Comparison of ENCODE assay signal across 9 cellular contexts in the genomic region with DNA sequence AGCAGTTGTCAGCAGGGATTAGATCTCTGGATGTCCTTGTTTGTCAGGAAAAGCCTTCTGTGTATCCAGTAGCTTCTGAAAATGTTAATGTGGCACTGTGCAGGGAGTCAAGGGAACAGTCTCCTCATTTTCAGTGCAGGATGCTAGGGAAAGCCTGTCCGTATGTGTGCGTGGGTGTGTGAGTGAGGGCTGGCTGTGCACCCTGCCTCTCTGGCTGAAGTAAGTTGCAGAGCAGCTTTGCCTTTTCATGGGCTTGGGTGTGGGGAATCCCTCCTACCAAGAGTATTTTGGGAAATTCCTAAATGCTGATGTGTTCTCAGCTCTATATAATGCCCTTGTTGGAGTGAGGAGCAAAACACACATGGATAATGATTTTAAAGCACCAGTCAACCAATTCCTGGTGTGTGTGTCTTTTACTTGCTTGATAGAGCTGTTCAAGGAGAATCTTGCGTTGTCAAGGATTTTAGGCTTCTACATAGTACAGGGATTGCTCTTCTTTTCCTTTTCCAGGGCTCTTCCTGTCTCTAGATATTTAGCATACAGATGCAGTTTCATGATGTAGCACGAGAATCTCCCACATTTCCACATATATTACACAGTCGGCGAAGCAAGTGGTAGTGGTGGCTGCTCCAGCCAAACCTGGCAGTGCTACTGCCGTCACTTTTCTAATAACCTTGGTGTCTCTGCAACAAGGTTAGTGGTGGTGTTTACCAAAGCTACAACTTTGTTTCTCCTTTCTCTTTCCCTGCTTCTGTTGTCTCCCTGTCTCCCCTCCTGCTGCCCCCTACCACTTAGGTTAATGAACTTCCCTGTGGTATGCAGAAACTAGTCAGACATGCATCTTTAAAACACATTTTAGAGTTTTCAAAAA.
DNase-seq lines count a peak whose midpoint lies in the region; ATAC-seq, FAIRE-seq and TF ChIP-seq lines count a peak whose summit lies in the region.
"Had no signal": no experiment of that assay in that cellular context is flagged by ENCODE, and none has a peak within 500 bp of the region (broad histone marks: within the 10 kb centered on the region; RNA-seq: fewer than 3 reads in every experiment).

No MANE protein-coding gene starts in this region.

- in situ Hi-C loops in mammary epithelial cell (cut with MboI; ENCODE audit: low sequenced_read_pairs in 2 of 2) = no loop called here

- H3K4me2 ChIP-seq in mammary epithelial cell (ENCODE audit: insufficient read depth, low read depth, low read length) = peak overlapping the region; percentile 43

- dilution Hi-C loops in mammary epithelial cell (cut with HindIII; ENCODE audit: low sequenced_read_pairs) = no loop called here

- ATAC-seq in activated T-cell treated with anti-CD3 and anti-CD28 coated beads, Interleukin-2, amount 50 U/mL, for 4 hours = no peak
- ATAC-seq: stimulated activated memory B cell treated with anti-CD40 and anti-IgM and Interleukin-4, amounts not matched to agents 10 μg/mL and 1 μg/mL and 100 μg/mL, for 72 hours had no signal

- H3K27me3 ChIP-seq in HUES48 (ENCODE audit: control insufficient read depth, insufficient read depth, low read length) (no peaks in the 10 kb centered on the region), mammary epithelial cell (ENCODE audit: insufficient read depth, low read length) (no peaks in the 10 kb centered on the region), testis (no peaks in the 10 kb centered on the region)

- H3K4me3 ChIP-seq in HUES48 (ENCODE audit: low read depth, low read length) (peak overlapping the region; percentile 33; the same call in 1 of the 2 replicates), mammary epithelial cell (replicated peaks in 1 of 3; ENCODE audit: insufficient read depth in 1 of 3, low read depth in 2 of 3, low read length in 3 of 3) (no peak overlapping the region), kidney (ENCODE audit: low read length in 2 of 2) (no peak overlapping the region), testis (no peak overlapping the region)

- H3K9me3 Mint-ChIP-seq in activated T-cell treated with anti-CD3 and anti-CD28 coated beads, Interleukin-2, amount 50 U/mL, for 4 hours = no peaks in the 10 kb centered on the region
- H3K9me3 Mint-ChIP-seq: stimulated activated memory B cell treated with anti-CD40 and anti-IgM and Interleukin-4, amounts not matched to agents 10 μg/mL and 1 μg/mL and 100 μg/mL, for 72 hours had no signal

- CTCF ChIA-PET in mammary epithelial cell (lab: Charles Lee; ENCODE audit: low non-redundant PET) = no interaction called here

- H3K27me3 Mint-ChIP-seq in activated T-cell treated with anti-CD3 and anti-CD28 coated beads, Interleukin-2, amount 50 U/mL, for 4 hours (ENCODE audit: low read depth) = no peaks in the 10 kb centered on the region
- H3K27me3 Mint-ChIP-seq: stimulated activated memory B cell treated with anti-CD40 and anti-IgM and Interleukin-4, amounts not matched to agents 10 μg/mL and 1 μg/mL and 100 μg/mL, for 72 hours had no signal

- peaks cover 58% of the 10 kb centered on the region for H3K79me2 ChIP-seq in mammary epithelial cell (ENCODE audit: insufficient read depth, low read length)

- peaks cover 54% of the 10 kb centered on the region for H3K4me1 ChIP-seq in HUES48 (ENCODE audit: control insufficient read depth, insufficient read depth, low read length)
- H3K4me1 ChIP-seq in mammary epithelial cell (ENCODE audit: insufficient read depth, low read length) = peaks cover 31% of the 10 kb centered on the region
- peaks cover 0 to 10% of the 10 kb centered on the region in 2 donors for H3K4me1 ChIP-seq in kidney (ENCODE audit: control insufficient read depth in 1 of 2, insufficient read depth in 1 of 2, low read depth in 1 of 2, low read length in 2 of 2)
- H3K4me1 ChIP-seq in testis = peaks cover 5% of the 10 kb centered on the region

- DNase-seq in mammary epithelial cell (peak; percentile 88), kidney (peak; percentile 75), testis (peak; percentile 28), NCI-H1694 (lab: John Stamatoyannopoulos, UW) (no peak), NCI-H748 (lab: John Stamatoyannopoulos, UW; ENCODE audit: unreplicated experiment) (no peak)
- no peak for DNase-seq in stimulated activated naive CD4-positive, alpha-beta T cell (lab: John Stamatoyannopoulos, UW)
- no peak for DNase-seq in activated T-cell treated with anti-CD3 and anti-CD28 coated beads, Interleukin-2, amount 50 U/mL, for 4 hours

- no peak for TF ChIP-seq POLR2A in testis (IDR thresholded peaks at IDR 0.05)

- H3K9me3 ChIP-seq in HUES48 (ENCODE audit: control insufficient read depth, insufficient read depth, low read length) (no peaks in the 10 kb centered on the region), mammary epithelial cell (replicated peaks; ENCODE audit: insufficient read depth, low read length) (no peaks in the 10 kb centered on the region), kidney (ENCODE audit: control insufficient read depth in 1 of 2, low read length in 2 of 2) (no peaks in the 10 kb centered on the region), testis (no peaks in the 10 kb centered on the region)

- H3K4me1 Mint-ChIP-seq in activated T-cell treated with anti-CD3 and anti-CD28 coated beads, Interleukin-2, amount 50 U/mL, for 4 hours (ENCODE audit: low read depth) = peaks cover 7% of the 10 kb centered on the region

- TF ChIP-seq CTCF in mammary epithelial cell (conservative IDR thresholded peaks at IDR 0.05 in 1 of 2, IDR thresholded peaks at IDR 0.05 in 1 of 2; ENCODE audit: extremely low read depth in 1 of 2, insufficient read depth in 1 of 2, low read depth in 1 of 2, low read length in 2 of 2) = no peak
- no peak for TF ChIP-seq CTCF in kidney (IDR thresholded peaks at IDR 0.05; ENCODE audit: borderline replicate concordance, extremely low read depth, insufficient read depth)
- TF ChIP-seq CTCF in testis (IDR thresholded peaks at IDR 0.05) = no peak

- no peaks in the 10 kb centered on the region for H4K20me1 ChIP-seq in mammary epithelial cell (ENCODE audit: insufficient read depth, low read length)

- no peak overlapping the region for H3K4me3 Mint-ChIP-seq in activated T-cell treated with anti-CD3 and anti-CD28 coated beads, Interleukin-2, amount 50 U/mL, for 4 hours
- H3K4me3 Mint-ChIP-seq: stimulated activated memory B cell treated with anti-CD40 and anti-IgM and Interleukin-4, amounts not matched to agents 10 μg/mL and 1 μg/mL and 100 μg/mL, for 72 hours had no signal

- WGBS in mammary epithelial cell (ENCODE audit: low coverage, missing lambda C conversion rate) = 73% methylated on average over 7 of the region's 7 CpGs
- 51 to 64% methylated on average over 7 of the region's 7 CpGs for WGBS in testis, 2 donors

- peak overlapping the region; percentile 97 for H3K27ac ChIP-seq in HUES48 (ENCODE audit: low read depth, low read length)
- no peak overlapping the region for H3K27ac ChIP-seq in mammary epithelial cell (ENCODE audit: insufficient read depth, low read depth, low read length)
- H3K27ac ChIP-seq in kidney (ENCODE audit: low read depth in 2 of 2, low read length in 2 of 2) = no peak overlapping the region
- H3K27ac ChIP-seq in testis = no peak overlapping the region

- H3K9ac ChIP-seq in HUES48 (ENCODE audit: low read depth, low read length) (peak overlapping the region; percentile 55; the same call in 1 of the 2 replicates), mammary epithelial cell (ENCODE audit: insufficient read depth, low read length) (no peak overlapping the region), kidney (ENCODE audit: low read length in 2 of 2) (no peak overlapping the region)

- no peak overlapping the region for H2AFZ ChIP-seq in mammary epithelial cell (ENCODE audit: low read depth, low read length)

- no peak for FAIRE-seq in kidney (lab: Jason Lieb, UNC)

- H3K36me3 Mint-ChIP-seq in activated T-cell treated with anti-CD3 and anti-CD28 coated beads, Interleukin-2, amount 50 U/mL, for 4 hours (ENCODE audit: insufficient read depth) = peaks cover 6% of the 10 kb centered on the region
- H3K36me3 Mint-ChIP-seq: stimulated activated memory B cell treated with anti-CD40 and anti-IgM and Interleukin-4, amounts not matched to agents 10 μg/mL and 1 μg/mL and 100 μg/mL, for 72 hours had no signal

- BruUV-seq in mammary epithelial cell (replicated peaks; lab: Mats Ljungman, UMichigan) = no TSS peak

- H3K36me3 ChIP-seq in HUES48 (ENCODE audit: control insufficient read depth, insufficient read depth, low read length) (no peaks in the 10 kb centered on the region), mammary epithelial cell (ENCODE audit: insufficient read depth, low read length) (no peaks in the 10 kb centered on the region), kidney (ENCODE audit: control insufficient read depth in 1 of 2, insufficient read depth in 2 of 2, low read length in 2 of 2) (no peaks in the 10 kb centered on the region), testis (ENCODE audit: low read depth, missing control alignments) (no peaks in the 10 kb centered on the region)

- intact Hi-C loops in mammary epithelial cell (cut with micrococcal nuclease) (no loop called here), kidney (cut with DNase I) (no loop called here), testis (cut with DNase I; ENCODE audit: low total_unique reads) (no loop called here)

Comparison
In these comparisons a context has a peak if more than half of its experiments do, and no peak if none do; other contexts are left out.
1. DNase-seq: peak in mammary epithelial cell (single experiment), kidney (single experiment) and testis (single experiment); none in NCI-H1694 (single experiment), stimulated activated naive CD4-positive, alpha-beta T cell (0 of 6), NCI-H748 (single experiment) and activated T-cell treated with anti-CD3 and anti-CD28 coated beads, Interleukin-2, amount 50 U/mL, for 4 hours (single experiment).